11 cellular contexts compared by ENCODE assay signal in genomic region chr1:229204863-229205777, GRCh38.
A peak's percentile ranks its signal among the peaks of the same experiment; 100 is the strongest.
DNase-seq lines count a peak whose midpoint lies in the region; ATAC-seq, FAIRE-seq and TF ChIP-seq lines count a peak whose summit lies in the region.
"Had no signal": no experiment of that assay in that cellular context is flagged by ENCODE, and none has a peak within 500 bp of the region (broad histone marks: within the 10 kb centered on the region; RNA-seq: fewer than 3 reads in every experiment).

No MANE protein-coding gene starts in this region.

- 60% methylated on average over 1 of the region's 17 CpGs; no CpG with 5 or more reads in 1 of the 2 experiments for WGBS in IMR-90 (ENCODE audit: extremely low coverage in 2 of 2, insufficient read length in 1 of 2), 2 experiments
- 73 to 86% methylated on average over 14 to 17 of the region's 17 CpGs for WGBS in endodermal cell (ENCODE audit: insufficient coverage in 1 of 2, insufficient read length in 1 of 2), 2 experiments
- no CpG with 5 or more reads among the region's 17 CpGs for WGBS in neuronal stem cell (ENCODE audit: extremely low coverage in 2 of 2, insufficient read length in 2 of 2, insufficient replicate concordance in 1 of 2), 2 donors

- no TSS peak for BruUV-seq in IMR-90 (replicated peaks; lab: Mats Ljungman, UMichigan)

- H3K4me3 Mint-ChIP-seq in endodermal cell, result no peak overlapping the region

- H2BK5ac ChIP-seq in IMR-90 (ENCODE audit: low read depth, low read length, poor library complexity, severe bottlenecking), result peak overlapping the region; percentile 30
- no peak overlapping the region for H2BK5ac ChIP-seq in neuronal stem cell (ENCODE audit: low read length)

- H3K4me1 ChIP-seq in IMR-90 (ENCODE audit: control insufficient read depth, insufficient read depth, low read length) (peaks cover 24% of the 10 kb centered on the region), endodermal cell (ENCODE audit: control insufficient read depth, insufficient read depth, low read length) (peaks cover 12% of the 10 kb centered on the region), neuronal stem cell (ENCODE audit: control insufficient read depth in 2 of 2, insufficient read depth in 1 of 2, low read depth in 1 of 2, low read length in 2 of 2) (peaks cover 0 to 18% of the 10 kb centered on the region in 2 donors)

- H2AK5ac ChIP-seq in IMR-90 (ENCODE audit: low read depth, low read length) (peak overlapping the region; percentile 31; the same call in 1 of the 2 replicates), neuronal stem cell (ENCODE audit: low read depth, low read length) (no peak overlapping the region)

- H3K27me3 Mint-ChIP-seq in endodermal cell (ENCODE audit: insufficient read depth), result no peaks in the 10 kb centered on the region

- H3K23ac ChIP-seq in IMR-90 (ENCODE audit: low read depth, low read length) (no peak overlapping the region), neuronal stem cell (ENCODE audit: low read depth, low read length, poor library complexity) (no peak overlapping the region)

- H3K14ac ChIP-seq in IMR-90 (replicated peaks; ENCODE audit: low read depth, low read length), result no peak overlapping the region
- H3K14ac ChIP-seq in neuronal stem cell (ENCODE audit: low read length), result no peak overlapping the region

- peak overlapping the region; percentile 30 for H2BK120ac ChIP-seq in IMR-90 (ENCODE audit: low read depth, low read length)
- H2BK120ac ChIP-seq in neuronal stem cell (ENCODE audit: low read depth, low read length), result no peak overlapping the region

- H3K27me3 ChIP-seq in IMR-90 (ENCODE audit: control insufficient read depth, insufficient read depth, low read length) (no peaks in the 10 kb centered on the region), endodermal cell (ENCODE audit: control insufficient read depth, insufficient read depth, low read length, poor library complexity, severe bottlenecking) (no peaks in the 10 kb centered on the region), neuronal stem cell (ENCODE audit: control insufficient read depth in 3 of 3, insufficient read depth in 3 of 3, low read depth in 1 of 3, low read length in 3 of 3) (peaks cover 0 to 11% (median 0%) of the 10 kb centered on the region in 3 experiments)
- H3K27me3 ChIP-seq: SJCRH30 had no signal

- CTCF ChIA-PET in IMR-90 (lab: Yijun Ruan, JAX), result no interaction called here

- H2BK20ac ChIP-seq in IMR-90 (ENCODE audit: low read depth, low read length), result peak overlapping the region; percentile 34; the same call in 1 of the 2 replicates

- intact Hi-C loops in IMR-90 (cut with micrococcal nuclease), result loop anchor here (5.0 kb wide), 1 partner anchor 243 kb away; no protein-coding TSS in a partner anchor

- POLR2A ChIA-PET in IMR-90 (lab: Charles Lee; ENCODE audit: unreplicated experiment), result no interaction called here

- peak overlapping the region; percentile 31; the same call in 1 of the 2 replicates for H4K5ac ChIP-seq in IMR-90 (ENCODE audit: low read depth, low read length)

- peak overlapping the region; percentile 50; the same call in 1 of the 2 replicates for H3K4ac ChIP-seq in IMR-90 (ENCODE audit: low read depth, low read length)
- no peak overlapping the region for H3K4ac ChIP-seq in neuronal stem cell (ENCODE audit: low read length)

- FAIRE-seq in GM19239 (lab: Jason Lieb, UNC), result no peak
- FAIRE-seq: small intestine had no signal

- H2AK9ac ChIP-seq in IMR-90 (replicated peaks; ENCODE audit: low read depth, low read length, poor library complexity), result no peak overlapping the region

- H3K4me3 ChIP-seq in IMR-90 (ENCODE audit: insufficient read depth, low read depth, low read length) (no peak overlapping the region), endodermal cell (ENCODE audit: low read length) (no peak overlapping the region), neuronal stem cell (ENCODE audit: low read length in 2 of 2) (no peak overlapping the region)
- H3K4me3 ChIP-seq: SJCRH30 had no signal

- H3K27ac Mint-ChIP-seq in endodermal cell, result peak overlapping the region; percentile 62

- H2BK12ac ChIP-seq in neuronal stem cell (ENCODE audit: low read length), result no peak overlapping the region

- H3K36me3 ChIP-seq in IMR-90 (ENCODE audit: control insufficient read depth, insufficient read depth, low read length) (no peaks in the 10 kb centered on the region), endodermal cell (ENCODE audit: control insufficient read depth, insufficient read depth, low read length) (no peaks in the 10 kb centered on the region), neuronal stem cell (replicated peaks in 1 of 2; ENCODE audit: control insufficient read depth in 2 of 2, insufficient read depth in 2 of 2, low read length in 2 of 2) (no peaks in the 10 kb centered on the region)
- H3K36me3 ChIP-seq: SJCRH30 had no signal

- peak overlapping the region in 1 of 2 experiments; percentile 34; a peak in 1 of 4 replicates for H4K8ac ChIP-seq in IMR-90 (ENCODE audit: low read depth in 2 of 2, low read length in 2 of 2)
- no peak overlapping the region for H4K8ac ChIP-seq in neuronal stem cell (ENCODE audit: low read depth, low read length)

- in situ Hi-C loops in IMR-90 (cut with MboI; ENCODE audit: low sequenced_read_pairs), result no loop called here

- no peaks in the 10 kb centered on the region for H3K36me3 Mint-ChIP-seq in endodermal cell (ENCODE audit: low read depth)

- no peaks in the 10 kb centered on the region for H4K20me1 ChIP-seq in IMR-90 (ENCODE audit: insufficient read depth, low read length)

- H2AFZ ChIP-seq in IMR-90 (replicated peaks; ENCODE audit: low read length, poor library complexity) (no peak overlapping the region), neuronal stem cell (ENCODE audit: low read length) (peak overlapping the region; percentile 70)

- peaks cover 31% of the 10 kb centered on the region for H3K4me1 Mint-ChIP-seq in endodermal cell

- peak overlapping the region; percentile 53; the same call in 1 of the 2 replicates for H4K91ac ChIP-seq in IMR-90 (ENCODE audit: insufficient read depth, low read depth, low read length)
- no peak overlapping the region for H4K91ac ChIP-seq in neuronal stem cell (ENCODE audit: low read depth, low read length, poor library complexity)

- TF ChIP-seq CTCF in AG09319 (IDR thresholded peaks at IDR 0.05; ENCODE audit: low read depth, low read length) (no peak), IMR-90 (conservative IDR thresholded peaks at IDR 0.05; ENCODE audit: low read depth, low read length) (no peak), endodermal cell (conservative IDR thresholded peaks at IDR 0.05) (no peak)

- peak overlapping the region; percentile 48; the same call in 1 of the 2 replicates for H3K18ac ChIP-seq in IMR-90 (ENCODE audit: low read depth, low read length)
- H3K18ac ChIP-seq in neuronal stem cell (ENCODE audit: low read length), result peak overlapping the region; percentile 11

- ATAC-seq in IMR-90 (ENCODE audit: low read depth), result peak; percentile 7; the same call in 1 of the 2 replicates
- no peak for ATAC-seq in GM18909 (IDR thresholded peaks at IDR 0.05; ENCODE audit: poor library complexity, unreplicated experiment)

- H3K9me3 ChIP-seq in IMR-90 (ENCODE audit: control insufficient read depth, insufficient read depth, low read length) (no peaks in the 10 kb centered on the region), endodermal cell (ENCODE audit: control insufficient read depth, low read length) (peaks cover 3% of the 10 kb centered on the region), neuronal stem cell (replicated peaks in 1 of 2; ENCODE audit: control insufficient read depth in 2 of 2, insufficient read depth in 1 of 2, low read depth in 1 of 2, low read length in 2 of 2) (peaks cover 0 to 3% of the 10 kb centered on the region in 2 donors)
- H3K9me3 ChIP-seq: SJCRH30 had no signal

- H3K27ac ChIP-seq in IMR-90 (ENCODE audit: insufficient read depth, low read length) (peak overlapping the region; percentile 59; the same call in 1 of the 2 replicates), endodermal cell (ENCODE audit: low read depth, low read length) (peak overlapping the region; percentile 78), neuronal stem cell (replicated peaks; ENCODE audit: low read length) (no peak overlapping the region)
- H3K27ac ChIP-seq: SJCRH30 had no signal

- H3K56ac ChIP-seq in IMR-90 (ENCODE audit: extremely low read depth, insufficient read depth, low read length), result no peak overlapping the region

- no peak overlapping the region for H3K9ac ChIP-seq in IMR-90 (ENCODE audit: low read depth, low read length)
- no peak overlapping the region for H3K9ac ChIP-seq in endodermal cell (ENCODE audit: extremely low read depth, low read length, poor library complexity, severe bottlenecking)
- H3K9ac ChIP-seq in neuronal stem cell (ENCODE audit: low read depth, low read length, poor library complexity), result no peak overlapping the region

- TF ChIP-seq POLR2A in IMR-90 (IDR thresholded peaks at IDR 0.05; ENCODE audit: low read depth, low read length), result no peak

- H3K79me1 ChIP-seq in IMR-90 (ENCODE audit: low read depth in 1 of 2, low read length in 2 of 2) (no peaks in the 10 kb centered on the region), neuronal stem cell (ENCODE audit: low read depth, low read length) (no peaks in the 10 kb centered on the region)

- DNase-seq in AG09319 (ENCODE audit: extremely low read depth, low read depth) (peak; percentile 75), IMR-90 (peak; percentile 82), endodermal cell (no peak), neuronal stem cell (ENCODE audit: low spot score) (no peak), anterior cingulate cortex (lab: John Stamatoyannopoulos, UW) (no peak), GM19239 (ENCODE audit: insufficient read length, low spot score) (no peak), HT-29 (ENCODE audit: low spot score) (no peak)
- DNase-seq: GDM1, small intestine had no signal

- H2BK15ac ChIP-seq in IMR-90 (ENCODE audit: low read depth, low read length) (no peak overlapping the region), neuronal stem cell (ENCODE audit: low read length) (no peak overlapping the region)

- TF ChIP-seq RAD21 in IMR-90 (IDR thresholded peaks at IDR 0.05; ENCODE audit: low read length), result no peak

- peaks cover 3% of the 10 kb centered on the region; the same call in 1 of the 2 replicates for H3K9me1 ChIP-seq in IMR-90 (ENCODE audit: insufficient read depth, low read length)

- H3K4me2 ChIP-seq in IMR-90 (ENCODE audit: low read depth, low read length) (no peak overlapping the region), neuronal stem cell (ENCODE audit: insufficient read depth, low read length, poor library complexity, severe bottlenecking) (no peak overlapping the region)

- dilution Hi-C loops in IMR-90 (cut with HindIII; ENCODE audit: low sequenced_read_pairs, unreplicated experiment), result no loop called here

- H3K9me3 Mint-ChIP-seq in endodermal cell, result no peaks in the 10 kb centered on the region

TF ChIP-seq in IMR-90, 13 proteins besides CTCF, POLR2A, EP300 and RAD21 (continues in another document):
- 0 out of 2 replicates have a peak, but pooled peaks have one; percentile 32 for TF ChIP-seq MXI1 (IDR thresholded peaks at IDR 0.05; ENCODE audit: borderline replicate concordance, low read depth, low read length)
- peak; percentile 90 for TF ChIP-seq BHLHE40 (IDR thresholded peaks at IDR 0.05; ENCODE audit: low read depth, low read length)
- TF ChIP-seq RFX5 (IDR thresholded peaks at IDR 0.05; ENCODE audit: low read depth, low read length), result no peak
- no peak for TF ChIP-seq NFE2L2 (IDR thresholded peaks at IDR 0.05; ENCODE audit: low read depth, low read length)

Comparison
In these comparisons a context has a peak if more than half of its experiments do, and no peak if none do; other contexts are left out.
1. DNase-seq: peak in AG09319 (single experiment) and IMR-90 (single experiment); none in endodermal cell (single experiment), neuronal stem cell (single experiment), anterior cingulate cortex (0 of 58), GM19239 (single experiment) and HT-29 (single experiment).